Comparison of ENCODE assay signal across 8 cellular contexts in the genomic region with DNA sequence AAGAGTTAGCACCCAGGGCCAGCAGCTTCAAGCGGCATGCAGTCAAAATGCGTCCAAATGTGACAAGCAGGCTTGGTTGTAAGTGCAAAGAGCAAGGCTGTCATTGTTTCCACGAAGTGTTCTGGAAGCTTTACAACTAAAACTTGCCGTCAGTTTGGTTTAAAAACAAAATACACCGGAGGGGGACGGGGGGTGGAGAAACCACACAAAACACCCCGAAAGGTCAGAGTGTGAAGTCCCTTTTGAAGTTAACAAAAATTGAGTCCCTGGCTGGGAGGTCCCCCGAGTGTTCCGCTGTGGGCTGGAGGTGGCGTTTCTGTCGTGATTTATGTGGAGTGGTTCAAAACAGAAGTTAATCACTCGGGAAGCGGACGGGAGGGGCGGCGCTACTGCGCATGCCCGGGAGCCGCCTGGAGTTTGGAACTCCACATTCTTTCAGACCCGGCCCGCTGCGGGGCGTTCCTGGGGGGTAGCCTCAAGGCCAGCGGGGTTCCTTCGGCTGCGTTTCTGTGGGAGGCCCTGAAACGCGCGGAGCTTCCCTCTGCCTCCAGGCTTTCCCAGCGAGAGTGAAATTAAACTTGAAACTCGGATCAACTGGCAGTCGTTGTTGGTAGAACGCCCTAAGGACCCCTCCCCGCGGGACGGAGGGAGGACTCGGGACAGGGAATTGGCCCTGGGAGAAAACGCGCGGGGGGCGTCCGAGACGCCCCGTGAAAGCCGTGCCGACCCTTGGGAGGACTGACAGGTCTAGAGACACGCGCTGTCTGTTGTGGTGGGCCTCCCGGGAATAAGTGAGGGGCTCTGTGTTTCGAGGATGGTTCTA. TPM values are rescaled to one million over a fixed set of nuclear protein-coding genes. Genes with fewer than 3 reads are reported as not detected.
A peak's percentile ranks its signal among the peaks of the same experiment; 100 is the strongest.
DNase-seq lines count a peak whose midpoint lies in the region; ATAC-seq and TF ChIP-seq lines count a peak whose summit lies in the region.

No MANE protein-coding gene starts in this region.

- no peak for TF ChIP-seq RAD21 in Ishikawa (IDR thresholded peaks at IDR 0.05; ENCODE audit: low read depth)

- peaks cover 62% of the 10 kb centered on the region for H3K4me1 Mint-ChIP-seq in activated naive CD8-positive, alpha-beta T cell (ENCODE audit: low read depth)
- peaks cover 45% of the 10 kb centered on the region for H3K4me1 Mint-ChIP-seq in osteocyte (ENCODE audit: unreplicated experiment)

- ATAC-seq in GM21360 (IDR thresholded peaks at IDR 0.05; ENCODE audit: unreplicated experiment) = no peak

- no peaks in the 10 kb centered on the region for H3K9me3 Mint-ChIP-seq in activated naive CD8-positive, alpha-beta T cell (ENCODE audit: low read depth)
- no peaks in the 10 kb centered on the region for H3K9me3 Mint-ChIP-seq in osteocyte (ENCODE audit: unreplicated experiment)

- no peaks in the 10 kb centered on the region for H3K36me3 Mint-ChIP-seq in activated naive CD8-positive, alpha-beta T cell
- peaks cover 3% of the 10 kb centered on the region for H3K36me3 Mint-ChIP-seq in osteocyte (ENCODE audit: unreplicated experiment)

- no peak for TF ChIP-seq CTCF in osteocyte (IDR thresholded peaks at IDR 0.05)

- H3K27ac ChIP-seq in temporal lobe (ENCODE audit: low read depth, low read length) = peak overlapping the region; percentile 75

- H3K27me3 Mint-ChIP-seq in activated naive CD8-positive, alpha-beta T cell = no peaks in the 10 kb centered on the region
- H3K27me3 Mint-ChIP-seq in osteocyte (ENCODE audit: unreplicated experiment) = no peaks in the 10 kb centered on the region

- peak overlapping the region; percentile 94 for H3K4me3 Mint-ChIP-seq in activated naive CD8-positive, alpha-beta T cell
- peak overlapping the region; percentile 94 for H3K4me3 Mint-ChIP-seq in osteocyte (ENCODE audit: unreplicated experiment)

- peak overlapping the region; percentile 100 for H3K27ac Mint-ChIP-seq in activated naive CD8-positive, alpha-beta T cell
- H3K27ac Mint-ChIP-seq in osteocyte (ENCODE audit: unreplicated experiment) = peak overlapping the region; percentile 98

- intact Hi-C loops in head of caudate nucleus (cut with DNase I) = loop anchor here (5.0 to 10.0 kb wide), 3 partner anchors 73 to 169 kb away; no protein-coding TSS in a partner anchor

- TF ChIP-seq EP300 in Ishikawa (IDR thresholded peaks at IDR 0.05; ENCODE audit: borderline replicate concordance) = peak; percentile 27; the same call in 1 of the 2 replicates

- DNase-seq in COLO668 (lab: John Stamatoyannopoulos, UW; ENCODE audit: unreplicated experiment) = peak; percentile 88
- DNase-seq in SKM-1 treated with dmso at 0.1 percent for 144 hours (lab: John Stamatoyannopoulos, UW; ENCODE audit: unreplicated experiment) = peak; percentile 37
- DNase-seq in head of caudate nucleus = peak; percentile 77 to 97 (median 92)
- peak; percentile 97 for DNase-seq in osteocyte (ENCODE audit: extremely low spot score, unreplicated experiment)

TF ChIP-seq in Ishikawa, 13 proteins besides CTCF, POLR2A, EP300 and RAD21:
- TF ChIP-seq CEBPB (IDR thresholded peaks at IDR 0.05) (no peak), CREB1 (IDR thresholded peaks at IDR 0.05; ENCODE audit: low read depth) (no peak), ZBTB7A (IDR thresholded peaks at IDR 0.05; ENCODE audit: low read depth) (0 out of 2 replicates have a peak, but pooled peaks have one; percentile 6), EGR1 (IDR thresholded peaks at IDR 0.05) (0 out of 2 replicates have a peak, but pooled peaks have one; percentile 6), TAF1 (IDR thresholded peaks at IDR 0.05; ENCODE audit: low read depth) (peak; percentile 63), TCF12 (IDR thresholded peaks at IDR 0.05; ENCODE audit: low read depth) (peak; percentile 60; the same call in 1 of the 2 replicates), FOXM1 (IDR thresholded peaks at IDR 0.05; ENCODE audit: borderline replicate concordance, low read depth) (no peak), TEAD4 (IDR thresholded peaks at IDR 0.05) (peak; percentile 72), YY1 (IDR thresholded peaks at IDR 0.05; ENCODE audit: low read depth) (0 out of 2 replicates have a peak, but pooled peaks have one; percentile 8), NFIC (IDR thresholded peaks at IDR 0.05) (no peak)
- TF ChIP-seq, protein P1, sequence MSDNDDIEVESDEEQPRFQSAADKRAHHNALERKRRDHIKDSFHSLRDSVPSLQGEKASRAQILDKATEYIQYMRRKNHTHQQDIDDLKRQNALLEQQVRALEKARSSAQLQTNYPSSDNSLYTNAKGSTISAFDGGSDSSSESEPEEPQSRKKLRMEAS (IDR thresholded peaks at IDR 0.05) = peak; percentile 37
- TF ChIP-seq, protein P2, sequence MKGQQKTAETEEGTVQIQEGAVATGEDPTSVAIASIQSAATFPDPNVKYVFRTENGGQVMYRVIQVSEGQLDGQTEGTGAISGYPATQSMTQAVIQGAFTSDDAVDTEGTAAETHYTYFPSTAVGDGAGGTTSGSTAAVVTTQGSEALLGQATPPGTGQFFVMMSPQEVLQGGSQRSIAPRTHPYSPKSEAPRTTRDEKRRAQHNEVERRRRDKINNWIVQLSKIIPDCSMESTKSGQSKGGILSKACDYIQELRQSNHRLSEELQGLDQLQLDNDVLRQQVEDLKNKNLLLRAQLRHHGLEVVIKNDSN (IDR thresholded peaks at IDR 0.05) = no peak
- TF ChIP-seq, protein P3, sequence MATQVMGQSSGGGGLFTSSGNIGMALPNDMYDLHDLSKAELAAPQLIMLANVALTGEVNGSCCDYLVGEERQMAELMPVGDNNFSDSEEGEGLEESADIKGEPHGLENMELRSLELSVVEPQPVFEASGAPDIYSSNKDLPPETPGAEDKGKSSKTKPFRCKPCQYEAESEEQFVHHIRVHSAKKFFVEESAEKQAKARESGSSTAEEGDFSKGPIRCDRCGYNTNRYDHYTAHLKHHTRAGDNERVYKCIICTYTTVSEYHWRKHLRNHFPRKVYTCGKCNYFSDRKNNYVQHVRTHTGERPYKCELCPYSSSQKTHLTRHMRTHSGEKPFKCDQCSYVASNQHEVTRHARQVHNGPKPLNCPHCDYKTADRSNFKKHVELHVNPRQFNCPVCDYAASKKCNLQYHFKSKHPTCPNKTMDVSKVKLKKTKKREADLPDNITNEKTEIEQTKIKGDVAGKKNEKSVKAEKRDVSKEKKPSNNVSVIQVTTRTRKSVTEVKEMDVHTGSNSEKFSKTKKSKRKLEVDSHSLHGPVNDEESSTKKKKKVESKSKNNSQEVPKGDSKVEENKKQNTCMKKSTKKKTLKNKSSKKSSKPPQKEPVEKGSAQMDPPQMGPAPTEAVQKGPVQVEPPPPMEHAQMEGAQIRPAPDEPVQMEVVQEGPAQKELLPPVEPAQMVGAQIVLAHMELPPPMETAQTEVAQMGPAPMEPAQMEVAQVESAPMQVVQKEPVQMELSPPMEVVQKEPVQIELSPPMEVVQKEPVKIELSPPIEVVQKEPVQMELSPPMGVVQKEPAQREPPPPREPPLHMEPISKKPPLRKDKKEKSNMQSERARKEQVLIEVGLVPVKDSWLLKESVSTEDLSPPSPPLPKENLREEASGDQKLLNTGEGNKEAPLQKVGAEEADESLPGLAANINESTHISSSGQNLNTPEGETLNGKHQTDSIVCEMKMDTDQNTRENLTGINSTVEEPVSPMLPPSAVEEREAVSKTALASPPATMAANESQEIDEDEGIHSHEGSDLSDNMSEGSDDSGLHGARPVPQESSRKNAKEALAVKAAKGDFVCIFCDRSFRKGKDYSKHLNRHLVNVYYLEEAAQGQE (IDR thresholded peaks at IDR 0.05; ENCODE audit: low read depth) = no peak
TF ChIP-seq in Ishikawa: peak in this region for 7.

RNA-seq across cellular contexts. Expression of a gene that starts 1.4 kb away (rescaled TPM):
- total RNA-seq in osteocyte = 83.0 and 90.7 TPM in 2 replicates
- 14.3 TPM for total RNA-seq in temporal lobe

Comparison
In these comparisons a context has a peak if more than half of its experiments do, and no peak if none do; other contexts are left out.
1. DNase-seq: peak in every context shown above with its lines; median percentile 97 in osteocyte; 92 in head of caudate nucleus; 88 in COLO668; 37 in SKM-1 treated with dmso at 0.1 percent for 144 hours.